20 cellular contexts compared by ENCODE assay signal in the genomic region with DNA sequence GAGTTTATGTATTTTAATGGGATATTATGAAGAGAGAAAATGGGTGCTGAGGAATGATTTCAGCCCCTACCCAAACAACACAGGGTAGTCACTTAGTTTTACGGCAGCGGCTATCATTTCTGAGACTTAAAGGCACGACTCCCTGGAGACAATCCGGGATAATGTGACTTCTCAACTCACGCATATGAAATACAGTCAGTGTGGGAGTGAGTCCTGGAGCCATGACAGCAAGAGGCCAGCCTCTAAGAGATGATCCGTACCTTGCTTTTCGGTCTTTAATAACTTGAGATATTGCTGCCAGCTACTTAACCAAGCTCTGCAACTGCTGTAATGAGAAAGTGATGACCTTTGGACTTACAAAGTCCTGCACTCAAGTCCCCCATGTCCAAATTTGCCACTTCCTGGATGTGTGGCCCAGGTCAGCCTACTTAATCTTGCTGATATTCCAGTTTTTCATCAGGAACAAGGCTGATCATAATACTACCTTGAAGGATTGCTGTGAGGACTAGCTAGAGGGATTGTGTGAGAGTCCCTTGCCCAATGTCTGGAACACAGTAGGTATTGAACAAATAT. TPM values are rescaled to one million over a fixed set of nuclear protein-coding genes. Genes with fewer than 3 reads are reported as not detected.
A peak's percentile ranks its signal among the peaks of the same experiment; 100 is the strongest.
DNase-seq lines count a peak whose midpoint lies in the region; TF ChIP-seq lines count a peak whose summit lies in the region.
"Had no signal": no experiment of that assay in that cellular context is flagged by ENCODE, and none has a peak within 500 bp of the region (broad histone marks: within the 10 kb centered on the region; RNA-seq: fewer than 3 reads in every experiment).

No MANE protein-coding gene starts in this region.

- H3K27ac Mint-ChIP-seq in progenitor cell of endocrine pancreas = peak overlapping the region; percentile 23
- H3K27ac Mint-ChIP-seq: activated CD8-positive, alpha-beta T cell treated with anti-CD3 and anti-CD28 coated beads, Interleukin-2, amount 10 ng/mL, durations not matched to agents 7 days and 5 days; activated naive CD4-positive, alpha-beta T cell treated with anti-CD3 and anti-CD28 coated beads, Interleukin-2, amount 10 ng/mL, durations not matched to agents 7 days and 5 days had no signal

- intact Hi-C loops in colonic mucosa (cut with DNase I) = no loop called here
- intact Hi-C loops in OCI-LY7 (cut with micrococcal nuclease; ENCODE audit: unreplicated experiment) = no loop called here
- intact Hi-C loops in posterior cingulate gyrus (cut with DNase I) = no loop called here

- H3K18ac ChIP-seq in mesenchymal stem cell (ENCODE audit: low read depth in 1 of 2, low read length in 2 of 2) = peak overlapping the region; percentile 34 to 38

- peak overlapping the region in 1 of 2 experiments; percentile 33 for H3K14ac ChIP-seq in mesenchymal stem cell (ENCODE audit: low read length in 2 of 2)

- POLR2A ChIA-PET in OCI-LY7 (lab: Charles Lee) = interaction anchor here (0.9 kb wide), 1 partner anchor 37 kb away, joined by 3 read pairs; no protein-coding TSS in a partner anchor

- H3K27ac ChIP-seq in HUES48 (ENCODE audit: low read depth, low read length) (peak overlapping the region; percentile 0), colonic mucosa (peak overlapping the region; percentile 70), mesenchymal stem cell (ENCODE audit: low read length, poor library complexity, severe bottlenecking) (no peak overlapping the region), OCI-LY7 (ENCODE audit: low read depth, low read length, poor library complexity, severe bottlenecking) (no peak overlapping the region), MM.1S (ENCODE audit: low read length) (no peak overlapping the region)

- H2BK5ac ChIP-seq in mesenchymal stem cell (ENCODE audit: low read depth, low read length, poor library complexity, severe bottlenecking) = no peak overlapping the region

- H3K27me3 ChIP-seq in HUES48 (ENCODE audit: control insufficient read depth, insufficient read depth, low read length) (no peaks in the 10 kb centered on the region), colonic mucosa (no peaks in the 10 kb centered on the region), mesenchymal stem cell (ENCODE audit: control insufficient read depth in 1 of 2, insufficient read depth in 1 of 2, low read length in 2 of 2) (no peaks in the 10 kb centered on the region), MM.1S (replicated peaks; ENCODE audit: insufficient read depth, low read length) (no peaks in the 10 kb centered on the region)

- no peaks in the 10 kb centered on the region for H3K9me3 ChIP-seq in HUES48 (ENCODE audit: control insufficient read depth, insufficient read depth, low read length)
- no peaks in the 10 kb centered on the region for H3K9me3 ChIP-seq in colonic mucosa
- no peaks in the 10 kb centered on the region for H3K9me3 ChIP-seq in mesenchymal stem cell (ENCODE audit: control insufficient read depth, low read length)
- H3K9me3 ChIP-seq in OCI-LY7 (ENCODE audit: low read length) = no peaks in the 10 kb centered on the region
- no peaks in the 10 kb centered on the region for H3K9me3 ChIP-seq in MM.1S (replicated peaks; ENCODE audit: insufficient read depth, low read length)

- H3K4me1 ChIP-seq in HUES48 (ENCODE audit: control insufficient read depth, insufficient read depth, low read length) = peaks cover 27% of the 10 kb centered on the region
- peaks cover 26% of the 10 kb centered on the region for H3K4me1 ChIP-seq in colonic mucosa
- peaks cover 11% of the 10 kb centered on the region for H3K4me1 ChIP-seq in mesenchymal stem cell (ENCODE audit: control insufficient read depth, insufficient read depth, low read depth, low read length)
- H3K4me1 ChIP-seq in OCI-LY7 (ENCODE audit: insufficient read depth, low read length, poor library complexity, severe bottlenecking) = no peaks in the 10 kb centered on the region
- no peaks in the 10 kb centered on the region for H3K4me1 ChIP-seq in MM.1S (ENCODE audit: low read length)

- H3K9ac ChIP-seq in HUES48 (ENCODE audit: low read depth, low read length) (no peak overlapping the region), colonic mucosa (ENCODE audit: low read depth in 2 of 2, low read length in 2 of 2) (peak overlapping the region in 1 of 2 donors; percentile 27), mesenchymal stem cell (ENCODE audit: low read length) (no peak overlapping the region), MM.1S (ENCODE audit: low read length) (no peak overlapping the region)

- no peak overlapping the region for H4K91ac ChIP-seq in mesenchymal stem cell (ENCODE audit: low read length)

- no TSS peak for BruUV-seq in OCI-LY7 (replicated peaks; lab: Mats Ljungman, UMichigan)

- peak overlapping the region; percentile 30 for H2BK15ac ChIP-seq in mesenchymal stem cell (ENCODE audit: low read depth, poor library complexity, severe bottlenecking)

- H3K79me1 ChIP-seq in mesenchymal stem cell (replicated peaks; ENCODE audit: low read length, poor library complexity, severe bottlenecking) = no peaks in the 10 kb centered on the region

- no peak overlapping the region for H3K23ac ChIP-seq in mesenchymal stem cell (ENCODE audit: low read length in 2 of 2)

- H3K27me3 Mint-ChIP-seq in progenitor cell of endocrine pancreas = no peaks in the 10 kb centered on the region
- H3K27me3 Mint-ChIP-seq: central memory CD8-positive, alpha-beta T cell had no signal

- no peak for TF ChIP-seq CTCF in colonic mucosa (IDR thresholded peaks at IDR 0.05)
- no peak for TF ChIP-seq CTCF in progenitor cell of endocrine pancreas (IDR thresholded peaks at IDR 0.05; ENCODE audit: unreplicated experiment)
- TF ChIP-seq CTCF in OCI-LY7 (conservative IDR thresholded peaks at IDR 0.05; ENCODE audit: low read length) = no peak
- no peak for TF ChIP-seq CTCF in MM.1S (IDR thresholded peaks at IDR 0.05; ENCODE audit: low read length)

- no peak for DNase-seq in colonic mucosa
- no peak for DNase-seq in mesenchymal stem cell
- no peak for DNase-seq in progenitor cell of endocrine pancreas (ENCODE audit: low spot score, unreplicated experiment)
- DNase-seq in OCI-LY7 (ENCODE audit: low spot score) = no peak
- DNase-seq in NCI-H2107 treated with DMSO at 0.1 percent for 48 hours (lab: John Stamatoyannopoulos, UW; ENCODE audit: unreplicated experiment) = no peak
- no peak for DNase-seq in posterior cingulate gyrus
- no peak for DNase-seq in MM.1S
- DNase-seq: activated CD8-positive, alpha-beta T cell treated with anti-CD3 and anti-CD28 coated beads, Interleukin-2, amount 10 ng/mL, durations not matched to agents 7 days and 5 days; activated naive CD4-positive, alpha-beta T cell treated with anti-CD3 and anti-CD28 coated beads, Interleukin-2, amount 10 ng/mL, durations not matched to agents 7 days and 5 days; activated T-cell treated with anti-CD3 and anti-CD28 coated beads, Interleukin-2, amount 50 U/mL, for 4 hours; anterior cingulate cortex; effector CD8-positive, alpha-beta T cell; KG1; NCI-H1048; NCI-H2081; retina; stimulated activated CD4-positive, alpha-beta T cell treated with anti-CD3 and anti-CD28 coated beads, Interleukin-12 subunit alpha, Interleukin-12 subunit beta, amount 100 ng/mL, for 4 hours had no signal

- peak overlapping the region; percentile 48 for H4K8ac ChIP-seq in mesenchymal stem cell (ENCODE audit: low read length)

- no peaks in the 10 kb centered on the region for H3K36me3 Mint-ChIP-seq in progenitor cell of endocrine pancreas (ENCODE audit: insufficient read depth)
- H3K36me3 Mint-ChIP-seq: activated naive CD4-positive, alpha-beta T cell treated with anti-CD3 and anti-CD28 coated beads, Interleukin-2, amount 10 ng/mL, durations not matched to agents 7 days and 5 days had no signal

- peak overlapping the region in 1 of 2 experiments; percentile 57 for H2BK12ac ChIP-seq in mesenchymal stem cell (ENCODE audit: low read length in 2 of 2)

- H3K36me3 ChIP-seq in HUES48 (ENCODE audit: control insufficient read depth, insufficient read depth, low read length) (no peaks in the 10 kb centered on the region), colonic mucosa (no peaks in the 10 kb centered on the region), mesenchymal stem cell (ENCODE audit: control insufficient read depth in 1 of 2, insufficient read depth in 2 of 2, low read depth in 1 of 2, low read length in 2 of 2) (no peaks in the 10 kb centered on the region), OCI-LY7 (ENCODE audit: insufficient read depth, low read length) (no peaks in the 10 kb centered on the region), MM.1S (replicated peaks; ENCODE audit: insufficient read depth, low read length) (no peaks in the 10 kb centered on the region)

- H4K20me1 ChIP-seq in OCI-LY7 (ENCODE audit: insufficient read depth, low read length) = no peaks in the 10 kb centered on the region
- no peaks in the 10 kb centered on the region for H4K20me1 ChIP-seq in MM.1S (ENCODE audit: insufficient read depth, low read length)

- CTCF ChIA-PET in OCI-LY7 (lab: Charles Lee; ENCODE audit: unreplicated experiment) = no interaction called here

- H3K4ac ChIP-seq in mesenchymal stem cell (ENCODE audit: low read depth in 1 of 2, low read length in 2 of 2) = peak overlapping the region in 1 of 2 experiments; percentile 85

- no peaks in the 10 kb centered on the region for H3K9me2 ChIP-seq in OCI-LY7 (ENCODE audit: insufficient read depth, low read length)
- H3K9me2 ChIP-seq in MM.1S (replicated peaks; ENCODE audit: insufficient read depth, low read length) = no peaks in the 10 kb centered on the region

- H3K4me1 Mint-ChIP-seq in progenitor cell of endocrine pancreas (ENCODE audit: low read depth) = peaks cover 53% of the 10 kb centered on the region
- H3K4me1 Mint-ChIP-seq: central memory CD8-positive, alpha-beta T cell had no signal

- H2AK5ac ChIP-seq in mesenchymal stem cell (ENCODE audit: low read length, severe bottlenecking) = peak overlapping the region; percentile 85

- H3K4me3 Mint-ChIP-seq in progenitor cell of endocrine pancreas (ENCODE audit: low read depth) = no peak overlapping the region
- H3K4me3 Mint-ChIP-seq: activated CD8-positive, alpha-beta T cell treated with anti-CD3 and anti-CD28 coated beads, Interleukin-2, amount 10 ng/mL, durations not matched to agents 7 days and 5 days; activated naive CD4-positive, alpha-beta T cell treated with anti-CD3 and anti-CD28 coated beads, Interleukin-2, amount 10 ng/mL, durations not matched to agents 7 days and 5 days; activated T-cell treated with anti-CD3 and anti-CD28 coated beads, Interleukin-2, amount 50 U/mL, for 4 hours; central memory CD8-positive, alpha-beta T cell; neural crest cell had no signal

- 85% methylated on average over 7 of the region's 7 CpGs for WGBS in mesenchymal stem cell

- H3K4me2 ChIP-seq in mesenchymal stem cell (ENCODE audit: low read length, poor library complexity, severe bottlenecking) (no peak overlapping the region), OCI-LY7 (ENCODE audit: low read length) (no peak overlapping the region), MM.1S (ENCODE audit: low read depth, low read length) (no peak overlapping the region)

- no peak overlapping the region for H2BK120ac ChIP-seq in mesenchymal stem cell (ENCODE audit: low read depth, low read length)

- H3K9me3 Mint-ChIP-seq in progenitor cell of endocrine pancreas (ENCODE audit: low read depth) = no peaks in the 10 kb centered on the region
- H3K9me3 Mint-ChIP-seq: activated naive CD4-positive, alpha-beta T cell treated with anti-CD3 and anti-CD28 coated beads, Interleukin-2, amount 10 ng/mL, durations not matched to agents 7 days and 5 days; activated T-cell treated with anti-CD3 and anti-CD28 coated beads, Interleukin-2, amount 50 U/mL, for 4 hours; central memory CD8-positive, alpha-beta T cell; neural crest cell had no signal

- H3K79me2 ChIP-seq in OCI-LY7 (ENCODE audit: insufficient read depth, low read depth, low read length) (no peaks in the 10 kb centered on the region), MM.1S (ENCODE audit: low read length) (no peaks in the 10 kb centered on the region)

- no peaks in the 10 kb centered on the region for H3F3A ChIP-seq in MM.1S (ENCODE audit: insufficient read depth, low read length)

- H3K4me3 ChIP-seq in HUES48 (ENCODE audit: low read depth, low read length) (no peak overlapping the region), colonic mucosa (no peak overlapping the region), mesenchymal stem cell (ENCODE audit: insufficient read depth in 1 of 2, low read depth in 1 of 2, low read length in 2 of 2) (no peak overlapping the region), OCI-LY7 (ENCODE audit: low read depth, low read length, poor library complexity, severe bottlenecking) (no peak overlapping the region), MM.1S (ENCODE audit: low read length) (no peak overlapping the region)

- no peak overlapping the region for H2AFZ ChIP-seq in mesenchymal stem cell (ENCODE audit: low read depth, low read length)
- H2AFZ ChIP-seq in OCI-LY7 (ENCODE audit: low read length) = no peak overlapping the region
- no peak overlapping the region for H2AFZ ChIP-seq in MM.1S (ENCODE audit: low read length)

RNA-seq across cellular contexts. Expression of gene DUSP6, which starts 33.8 kb away (rescaled TPM):
- 10 to 100 TPM; 53.8 to 97.6 TPM for total RNA-seq in colonic mucosa
- polyA plus RNA-seq in mesenchymal stem cell (2013, experiment 1 of 2) = 111 TPM
- polyA plus RNA-seq in mesenchymal stem cell (2013, experiment 2 of 2) = 114 TPM
- 80.1 and 85.8 TPM in 2 replicates for total RNA-seq in progenitor cell of endocrine pancreas
- total RNA-seq in OCI-LY7 (2014; rRNA removed; shearing (Covaris generic)) = 0.47 and 1.9 TPM in 2 replicates
- 1.3 and 2.2 TPM in 2 replicates for total RNA-seq in OCI-LY7 (2022)

Comparison
In these comparisons a context has a peak if more than half of its experiments do, and no peak if none do; other contexts are left out.
1. H3K27ac ChIP-seq: peak in HUES48 (single experiment) and colonic mucosa (single experiment); none in mesenchymal stem cell (single experiment), OCI-LY7 (single experiment) and MM.1S (single experiment).
2. RNA of gene DUSP6, which starts 33.8 kb away (total RNA-seq): 53.8 to 97.6 TPM in colonic mucosa and 80.1 to 85.8 TPM in progenitor cell of endocrine pancreas; 0.47 to 2.2 TPM in OCI-LY7; every median in the first group is over 10 times any median in the second.